Comparison of ENCODE assay signal across 27 cellular contexts in the genomic region with DNA sequence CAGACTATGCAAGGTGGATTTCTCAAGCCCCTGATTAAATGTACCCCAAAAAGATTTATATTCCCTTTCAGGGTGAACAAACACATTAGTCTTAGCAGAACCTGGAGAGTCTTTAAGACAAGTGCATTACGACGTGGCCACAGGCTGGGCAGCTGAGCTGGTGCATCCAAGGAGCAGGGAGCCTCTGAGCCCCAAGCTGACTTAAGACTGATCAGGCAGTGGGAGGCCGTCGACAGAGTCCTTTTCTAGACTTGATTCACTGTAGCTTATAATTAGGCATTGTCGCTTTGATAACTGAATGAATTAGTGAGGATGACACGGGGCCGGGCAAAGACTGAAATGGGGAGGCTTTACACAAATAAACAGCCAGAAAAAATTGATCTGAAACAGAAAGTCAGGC.
"Had no signal": no experiment of that assay in that cellular context is flagged by ENCODE, and none has a peak within 500 bp of the region (broad histone marks: within the 10 kb centered on the region; RNA-seq: fewer than 3 reads in every experiment).

No MANE protein-coding gene starts in this region.

- H3K4me2 ChIP-seq: smooth muscle cell had no signal

- H3K27me3 Mint-ChIP-seq: activated CD4-positive, alpha-beta memory T cell treated with anti-CD3 and anti-CD28 coated beads, Interleukin-2, amount 10 ng/mL, durations not matched to agents 7 days and 5 days; activated CD4-positive, alpha-beta T cell treated with anti-CD3 and anti-CD28 coated beads, Interleukin-2, amount 10 ng/mL, durations not matched to agents 7 days and 5 days; activated naive CD4-positive, alpha-beta T cell treated with anti-CD3 and anti-CD28 coated beads, Interleukin-2, amount 50 U/mL, for 24 hours; activated naive CD8-positive, alpha-beta T cell treated with anti-CD3 and anti-CD28 coated beads, Interleukin-2, amount 50 U/mL, for 24 hours; activated T-helper 17 cell treated with anti-CD3 and anti-CD28 coated beads, Interleukin-2, amount 50 U/mL, for 72 hours; naive B cell; stimulated activated memory B cell treated with anti-CD40 and anti-IgM and Interleukin-4, amounts not matched to agents 10 μg/mL and 1 μg/mL and 100 μg/mL, for 72 hours had no signal

- H3K4me1 Mint-ChIP-seq: activated CD4-positive, alpha-beta memory T cell treated with anti-CD3 and anti-CD28 coated beads, Interleukin-2, amount 10 ng/mL, durations not matched to agents 7 days and 5 days; activated CD4-positive, alpha-beta T cell treated with anti-CD3 and anti-CD28 coated beads, Interleukin-2, amount 10 ng/mL, durations not matched to agents 7 days and 5 days; activated naive CD4-positive, alpha-beta T cell treated with anti-CD3 and anti-CD28 coated beads, Interleukin-2, amount 50 U/mL, for 24 hours; activated naive CD8-positive, alpha-beta T cell treated with anti-CD3 and anti-CD28 coated beads, Interleukin-2, amount 50 U/mL, for 24 hours; activated T-helper 17 cell treated with anti-CD3 and anti-CD28 coated beads, Interleukin-2, amount 50 U/mL, for 72 hours; immature natural killer cell; naive B cell; stimulated activated memory B cell treated with anti-CD40 and anti-IgM and Interleukin-4, amounts not matched to agents 10 μg/mL and 1 μg/mL and 100 μg/mL, for 72 hours; stimulated activated naive CD8-positive, alpha-beta T cell treated with anti-CD3 and anti-CD28 coated beads, Interleukin-15, amount 100 ng/mL, for 72 hours had no signal

- H3K27me3 ChIP-seq: left lung, upper lobe of right lung had no signal

- H3K36me3 Mint-ChIP-seq: activated naive CD4-positive, alpha-beta T cell treated with anti-CD3 and anti-CD28 coated beads, Interleukin-2, amount 50 U/mL, for 24 hours; immature natural killer cell; naive B cell; stimulated activated memory B cell treated with anti-CD40 and anti-IgM and Interleukin-4, amounts not matched to agents 10 μg/mL and 1 μg/mL and 100 μg/mL, for 72 hours had no signal

- H3K9me3 ChIP-seq: left lung, mucosa of descending colon, upper lobe of right lung had no signal

- H3K4me1 ChIP-seq: left lung, upper lobe of right lung had no signal

- DNase-seq: activated CD4-positive, alpha-beta memory T cell treated with anti-CD3 and anti-CD28 coated beads, Interleukin-2, amount 10 ng/mL, durations not matched to agents 7 days and 5 days; activated CD4-positive, alpha-beta T cell treated with anti-CD3 and anti-CD28 coated beads for 1 hour; activated CD4-positive, alpha-beta T cell treated with anti-CD3 and anti-CD28 coated beads, Interleukin-2, amount 10 ng/mL, durations not matched to agents 7 days and 5 days; activated naive CD8-positive, alpha-beta T cell treated with anti-CD3 and anti-CD28 coated beads, Interleukin-2, amount 50 U/mL, for 24 hours; activated T-cell treated with anti-CD3 and anti-CD28 coated beads, Interleukin-2, amount 50 U/mL, for 4 hours; effector CD8-positive, alpha-beta T cell; hypothalamus; immature natural killer cell; kidney glomerular epithelial cell; mucosa of descending colon; naive B cell; stimulated activated CD4-positive, alpha-beta T cell treated with anti-CD3 and anti-CD28 coated beads, Interleukin-1b, Interleukin-23, amount 100 ng/mL, for 48 hours; stimulated activated CD4-positive, alpha-beta T cell treated with anti-CD3 and anti-CD28 coated beads, Interleukin-4, amount 100 ng/mL, for 4 hours; stimulated activated CD8-positive, alpha-beta memory T cell treated with anti-CD3 and anti-CD28 coated beads, Interleukin-4, amount 100 ng/mL, for 48 hours; stimulated activated naive CD8-positive, alpha-beta T cell treated with anti-CD3 and anti-CD28 coated beads, Interleukin-15, amount 100 ng/mL, for 72 hours; substantia nigra; T-helper 9 cell; upper lobe of right lung had no signal

- H3K4me3 Mint-ChIP-seq: activated CD4-positive, alpha-beta memory T cell treated with anti-CD3 and anti-CD28 coated beads, Interleukin-2, amount 10 ng/mL, durations not matched to agents 7 days and 5 days; activated CD4-positive, alpha-beta T cell treated with anti-CD3 and anti-CD28 coated beads, Interleukin-2, amount 10 ng/mL, durations not matched to agents 7 days and 5 days; activated naive CD4-positive, alpha-beta T cell treated with anti-CD3 and anti-CD28 coated beads, Interleukin-2, amount 50 U/mL, for 24 hours; activated naive CD8-positive, alpha-beta T cell treated with anti-CD3 and anti-CD28 coated beads, Interleukin-2, amount 50 U/mL, for 24 hours; activated T-cell treated with anti-CD3 and anti-CD28 coated beads, Interleukin-2, amount 50 U/mL, for 4 hours; activated T-helper 17 cell treated with anti-CD3 and anti-CD28 coated beads, Interleukin-2, amount 50 U/mL, for 72 hours; immature natural killer cell; naive B cell; stimulated activated memory B cell treated with anti-CD40 and anti-IgM and Interleukin-4, amounts not matched to agents 10 μg/mL and 1 μg/mL and 100 μg/mL, for 72 hours; stimulated activated naive CD8-positive, alpha-beta T cell treated with anti-CD3 and anti-CD28 coated beads, Interleukin-15, amount 100 ng/mL, for 72 hours had no signal

- H3K36me3 ChIP-seq: left lung, upper lobe of right lung had no signal

- FAIRE-seq: colon, TTC549 had no signal

- ATAC-seq: activated naive CD8-positive, alpha-beta T cell treated with anti-CD3 and anti-CD28 coated beads, Interleukin-2, amount 50 U/mL, for 24 hours; activated T-cell treated with anti-CD3 and anti-CD28 coated beads, Interleukin-2, amount 50 U/mL, for 4 hours; activated T-helper 17 cell treated with anti-CD3 and anti-CD28 coated beads, Interleukin-2, amount 50 U/mL, for 72 hours; left lung; mucosa of descending colon; sciatic nerve; stimulated activated memory B cell treated with anti-CD40 and anti-IgM and Interleukin-4, amounts not matched to agents 10 μg/mL and 1 μg/mL and 100 μg/mL, for 72 hours; stimulated activated naive CD8-positive, alpha-beta T cell treated with anti-CD3 and anti-CD28 coated beads, Interleukin-15, amount 100 ng/mL, for 72 hours; upper lobe of right lung had no signal

- H3K9me3 Mint-ChIP-seq: activated CD4-positive, alpha-beta memory T cell treated with anti-CD3 and anti-CD28 coated beads, Interleukin-2, amount 10 ng/mL, durations not matched to agents 7 days and 5 days; activated CD4-positive, alpha-beta T cell treated with anti-CD3 and anti-CD28 coated beads, Interleukin-2, amount 10 ng/mL, durations not matched to agents 7 days and 5 days; activated naive CD4-positive, alpha-beta T cell treated with anti-CD3 and anti-CD28 coated beads, Interleukin-2, amount 50 U/mL, for 24 hours; activated naive CD8-positive, alpha-beta T cell treated with anti-CD3 and anti-CD28 coated beads, Interleukin-2, amount 50 U/mL, for 24 hours; activated T-cell treated with anti-CD3 and anti-CD28 coated beads, Interleukin-2, amount 50 U/mL, for 4 hours; activated T-helper 17 cell treated with anti-CD3 and anti-CD28 coated beads, Interleukin-2, amount 50 U/mL, for 72 hours; stimulated activated memory B cell treated with anti-CD40 and anti-IgM and Interleukin-4, amounts not matched to agents 10 μg/mL and 1 μg/mL and 100 μg/mL, for 72 hours; stimulated activated naive CD8-positive, alpha-beta T cell treated with anti-CD3 and anti-CD28 coated beads, Interleukin-15, amount 100 ng/mL, for 72 hours had no signal

- H3K4me3 ChIP-seq: left lung, lung, mucosa of descending colon, smooth muscle cell, upper lobe of right lung had no signal

- H3K27ac Mint-ChIP-seq: activated CD4-positive, alpha-beta memory T cell treated with anti-CD3 and anti-CD28 coated beads, Interleukin-2, amount 10 ng/mL, durations not matched to agents 7 days and 5 days; activated CD4-positive, alpha-beta T cell treated with anti-CD3 and anti-CD28 coated beads, Interleukin-2, amount 10 ng/mL, durations not matched to agents 7 days and 5 days; activated naive CD4-positive, alpha-beta T cell treated with anti-CD3 and anti-CD28 coated beads, Interleukin-2, amount 50 U/mL, for 24 hours; activated naive CD8-positive, alpha-beta T cell treated with anti-CD3 and anti-CD28 coated beads, Interleukin-2, amount 50 U/mL, for 24 hours; activated T-helper 17 cell treated with anti-CD3 and anti-CD28 coated beads, Interleukin-2, amount 50 U/mL, for 72 hours; immature natural killer cell; naive B cell; stimulated activated memory B cell treated with anti-CD40 and anti-IgM and Interleukin-4, amounts not matched to agents 10 μg/mL and 1 μg/mL and 100 μg/mL, for 72 hours; stimulated activated naive CD8-positive, alpha-beta T cell treated with anti-CD3 and anti-CD28 coated beads, Interleukin-15, amount 100 ng/mL, for 72 hours had no signal

- H3K27ac ChIP-seq: left lung, upper lobe of right lung had no signal
